10 cellular contexts compared by ENCODE assay signal in genomic region chr2:58834404-58834803, GRCh38.
DNase-seq lines count a peak whose midpoint lies in the region; TF ChIP-seq lines count a peak whose summit lies in the region.
"Had no signal": no experiment of that assay in that cellular context is flagged by ENCODE, and none has a peak within 500 bp of the region (broad histone marks: within the 10 kb centered on the region; RNA-seq: fewer than 3 reads in every experiment).

No MANE protein-coding gene starts in this region.

- no peaks in the 10 kb centered on the region for H3K79me2 ChIP-seq in mesendoderm (ENCODE audit: control insufficient read depth, insufficient read depth, low read length)
- no peaks in the 10 kb centered on the region for H3K79me2 ChIP-seq in smooth muscle cell (ENCODE audit: low read depth)

- DNase-seq in GM04504 (ENCODE audit: low read depth) (peak; percentile 3), brain microvascular endothelial cell (peak; percentile 43), mesendoderm (peak; percentile 71), smooth muscle cell (lab: John Stamatoyannopoulos, UW; ENCODE audit: unreplicated experiment) (no peak), NCI-H345 (lab: John Stamatoyannopoulos, UW) (no peak)
- DNase-seq in activated CD8-positive, alpha-beta memory T cell treated with anti-CD3 and anti-CD28 coated beads for 24 hours: no peak
- DNase-seq: NCI-H1930; stimulated activated CD4-positive, alpha-beta T cell treated with anti-CD3 and anti-CD28 coated beads, Interleukin-4, amount 100 ng/mL, for 4 hours; T1000 had no signal

- H3K27ac ChIP-seq in brain microvascular endothelial cell: no peak overlapping the region
- no peak overlapping the region for H3K27ac ChIP-seq in mesendoderm (ENCODE audit: low read depth, low read length)
- H3K27ac ChIP-seq in smooth muscle cell (ENCODE audit: low read depth): no peak overlapping the region

- no peak overlapping the region for H3K56ac ChIP-seq in mesendoderm (ENCODE audit: low read length)

- H3K18ac ChIP-seq in mesendoderm (ENCODE audit: low read length): no peak overlapping the region

- no peaks in the 10 kb centered on the region for H4K20me1 ChIP-seq in smooth muscle cell (ENCODE audit: low read depth)

- no peaks in the 10 kb centered on the region for H3K9me3 ChIP-seq in smooth muscle cell (replicated peaks; ENCODE audit: low read depth)

- no peaks in the 10 kb centered on the region for H3F3A ChIP-seq in smooth muscle cell (ENCODE audit: low read depth)

- no peak overlapping the region for H2BK15ac ChIP-seq in mesendoderm (replicated peaks; ENCODE audit: low read depth)

- H2BK5ac ChIP-seq in mesendoderm (ENCODE audit: low read length): no peak overlapping the region

- H3K4me3 ChIP-seq in brain microvascular endothelial cell (ENCODE audit: low read depth, low read length) (no peak overlapping the region), mesendoderm (ENCODE audit: low read length) (no peak overlapping the region), smooth muscle cell (no peak overlapping the region)

- H4K8ac ChIP-seq in mesendoderm (ENCODE audit: low read depth, low read length): no peak overlapping the region

- no peaks in the 10 kb centered on the region for H3K79me1 ChIP-seq in mesendoderm (ENCODE audit: low read length)

- H3K36me3 ChIP-seq in brain microvascular endothelial cell (replicated peaks): no peaks in the 10 kb centered on the region
- no peaks in the 10 kb centered on the region for H3K36me3 ChIP-seq in mesendoderm (ENCODE audit: control insufficient read depth, insufficient read depth, low read length)
- no peaks in the 10 kb centered on the region for H3K36me3 ChIP-seq in smooth muscle cell (ENCODE audit: low read depth)

- in situ Hi-C loops in brain microvascular endothelial cell (cut with HindIII; ENCODE audit: low pct_ligation_motif_present, low sequenced_read_pairs): no loop called here

- no peak overlapping the region for H2AFZ ChIP-seq in smooth muscle cell (ENCODE audit: low read depth)

- H4K5ac ChIP-seq in mesendoderm (ENCODE audit: low read length): no peak overlapping the region

- no peak overlapping the region for H2AK5ac ChIP-seq in mesendoderm (ENCODE audit: low read length)

- H3K23ac ChIP-seq in mesendoderm (ENCODE audit: low read length): no peak overlapping the region

- no peak for TF ChIP-seq CTCF in brain microvascular endothelial cell (IDR thresholded peaks at IDR 0.05; ENCODE audit: low read depth, low read length, missing control alignments)
- no peak for TF ChIP-seq CTCF in smooth muscle cell (IDR thresholded peaks at IDR 0.05; ENCODE audit: borderline replicate concordance, insufficient read depth, poor library complexity, severe bottlenecking)

- TF ChIP-seq EP300 in Ishikawa (IDR thresholded peaks at IDR 0.05; ENCODE audit: borderline replicate concordance): no peak

- WGBS in mesendoderm (ENCODE audit: extremely low coverage, insufficient coverage, low lambda C conversion rate): no CpG with 5 or more reads among the region's 3 CpGs
- 1% methylated on average over 3 of the region's 3 CpGs for WGBS in smooth muscle cell (ENCODE audit: low lambda C conversion rate)

- H3K9ac ChIP-seq in mesendoderm (ENCODE audit: low read length): no peak overlapping the region
- no peak overlapping the region for H3K9ac ChIP-seq in smooth muscle cell (ENCODE audit: low read depth)

- H3K27me3 ChIP-seq in brain microvascular endothelial cell (replicated peaks): no peaks in the 10 kb centered on the region
- H3K27me3 ChIP-seq in mesendoderm (ENCODE audit: insufficient read depth, low read length, poor library complexity): no peaks in the 10 kb centered on the region
- H3K27me3 ChIP-seq in smooth muscle cell (ENCODE audit: low read depth): no peaks in the 10 kb centered on the region

- H3K4me2 ChIP-seq in mesendoderm (ENCODE audit: low read length) (no peak overlapping the region), smooth muscle cell (no peak overlapping the region)

- TF ChIP-seq RAD21 in Ishikawa (IDR thresholded peaks at IDR 0.05; ENCODE audit: low read depth): no peak

- H3K4me1 ChIP-seq in mesendoderm (ENCODE audit: control insufficient read depth, low read depth, low read length): no peaks in the 10 kb centered on the region
- H3K4me1 ChIP-seq in smooth muscle cell (ENCODE audit: low read depth): no peaks in the 10 kb centered on the region

- H2BK120ac ChIP-seq in mesendoderm (ENCODE audit: low read depth, low read length): no peak overlapping the region

- no peak overlapping the region for H3K4ac ChIP-seq in mesendoderm (ENCODE audit: low read depth, low read length)

TF ChIP-seq in Ishikawa, 13 proteins besides CTCF, POLR2A, EP300 and RAD21:
- TF ChIP-seq FOXM1 (IDR thresholded peaks at IDR 0.05; ENCODE audit: borderline replicate concordance, low read depth) (no peak), REST (IDR thresholded peaks at IDR 0.05; ENCODE audit: low read depth) (peak; percentile 91), NFIC (IDR thresholded peaks at IDR 0.05) (no peak), ZBTB7A (IDR thresholded peaks at IDR 0.05; ENCODE audit: low read depth) (no peak), TEAD4 (IDR thresholded peaks at IDR 0.05) (peak; percentile 86)

Comparison
In these comparisons a context has a peak if more than half of its experiments do, and no peak if none do; other contexts are left out.
1. DNase-seq: peak in GM04504 (single experiment), brain microvascular endothelial cell (single experiment) and mesendoderm (single experiment); none in smooth muscle cell (single experiment), activated CD8-positive, alpha-beta memory T cell treated with anti-CD3 and anti-CD28 coated beads for 24 hours (single experiment) and NCI-H345 (single experiment).